Comparison of ENCODE assay signal across 18 cellular contexts in genomic region chr6:139080255-139080920, GRCh38. TPM values are rescaled to one million over a fixed set of nuclear protein-coding genes. Genes with fewer than 3 reads are reported as not detected.
DNase-seq lines count a peak whose midpoint lies in the region; ATAC-seq and TF ChIP-seq lines count a peak whose summit lies in the region.
"Had no signal": no experiment of that assay in that cellular context is flagged by ENCODE, and none has a peak within 500 bp of the region (broad histone marks: within the 10 kb centered on the region; RNA-seq: fewer than 3 reads in every experiment).

No MANE protein-coding gene starts in this region.

- H3K27ac ChIP-seq in heart right ventricle (peak overlapping the region in 7 of 10 donors; percentile 29 to 76 (median 56)), aorta (ENCODE audit: low read depth in 1 of 2, low read length in 2 of 2) (peak overlapping the region; percentile 52 to 78)

- H3K9me3 ChIP-seq in heart right ventricle, result no peaks in the 10 kb centered on the region
- no peaks in the 10 kb centered on the region for H3K9me3 ChIP-seq in aorta (ENCODE audit: control insufficient read depth, low read length)

- H3K4me3 ChIP-seq in heart right ventricle (no peak overlapping the region), aorta (ENCODE audit: low read length in 2 of 2) (no peak overlapping the region)

- intact Hi-C loops in Right ventricle myocardium inferior (cut with DNase I), result no loop called here
- intact Hi-C loops in cardiac septum (cut with DNase I), result no loop called here
- intact Hi-C loops in heart right ventricle (cut with DNase I), result no loop called here
- intact Hi-C loops in aorta (cut with DNase I), result no loop called here

- H3K4me1 ChIP-seq in heart right ventricle (peaks cover 0 to 7% (median 0%) of the 10 kb centered on the region in 9 donors), aorta (ENCODE audit: control insufficient read depth in 1 of 2, insufficient read depth in 2 of 2, low read length in 2 of 2) (peaks cover 0 to 8% of the 10 kb centered on the region in 2 donors)

- no peaks in the 10 kb centered on the region for H3K27me3 ChIP-seq in heart right ventricle
- no peaks in the 10 kb centered on the region for H3K27me3 ChIP-seq in aorta (ENCODE audit: control insufficient read depth in 1 of 2, insufficient read depth in 2 of 2, low read length in 1 of 2)

- DNase-seq in Right ventricle myocardium inferior (ENCODE audit: missing footprints) (no peak), cardiac septum (ENCODE audit: low spot score) (no peak), SW480 (ENCODE audit: low spot score) (peak; percentile 9), heart right ventricle (peak in 1 of 2 donors; percentile 28), aorta (peak in 1 of 2 donors; percentile 58), superior temporal gyrus (ENCODE audit: extremely low spot score) (no peak)
- DNase-seq: activated CD8-positive, alpha-beta memory T cell treated with anti-CD3 and anti-CD28 coated beads for 24 hours; amniotic stem cell; islet precursor cell; Kasumi-1; mesendoderm; NCI-H187 treated with DMSO at 0.1 percent for 48 hours; NCI-H748 treated with DMSO at 0.1 percent for 48 hours; retina; RPMI8226; stimulated activated CD4-positive, alpha-beta T cell treated with anti-CD3 and anti-CD28 coated beads, Interleukin-1b, Interleukin-23, amount 100 ng/mL, for 48 hours had no signal

- 47 to 49% methylated on average over 1 of the region's 1 CpG for WGBS in heart right ventricle, 2 donors
- 3 to 6% methylated on average over 1 of the region's 1 CpG for WGBS in aorta, 2 donors

- ATAC-seq in Right ventricle myocardium inferior, result peak; percentile 75
- peak; percentile 73 to 92 (median 86) for ATAC-seq in heart right ventricle
- ATAC-seq in aorta (ENCODE audit: low FRiP score), result peak; percentile 86
- no peak for ATAC-seq in GM18498 (IDR thresholded peaks at IDR 0.05; ENCODE audit: unreplicated experiment)
- ATAC-seq in HG03439 (IDR thresholded peaks at IDR 0.05; ENCODE audit: unreplicated experiment), result no peak

- no peaks in the 10 kb centered on the region for H3K36me3 ChIP-seq in heart right ventricle
- H3K36me3 ChIP-seq in aorta (ENCODE audit: control insufficient read depth in 1 of 2, insufficient read depth in 2 of 2, low read length in 1 of 2), result no peaks in the 10 kb centered on the region

- no peak for TF ChIP-seq CTCF in heart right ventricle (IDR thresholded peaks at IDR 0.05)

RNA-seq across cellular contexts. Expression of gene ABRACL, which starts 51.8 kb away (rescaled TPM):
- total RNA-seq in Right ventricle myocardium inferior, result 7.9 TPM
- 5.7 TPM for total RNA-seq in cardiac septum
- 10 to 100 TPM in 2 of 10 donors, 1 to 10 TPM in 8; 2.6 to 13.9 (median 5.2) TPM for total RNA-seq in heart right ventricle
- 10 to 100 TPM; 10.3 to 20.8 TPM for polyA plus RNA-seq in heart right ventricle
- 10 to 100 TPM; 16.4 to 18.6 TPM for total RNA-seq in aorta
- polyA plus RNA-seq in aorta, result 10 to 100 TPM; 17.9 to 88.4 TPM

RNA-seq across cellular contexts. Expression of gene HECA, which starts 54.5 kb away (rescaled TPM):
- total RNA-seq in Right ventricle myocardium inferior (54.9 TPM), cardiac septum (51.0 TPM), heart right ventricle (10 to 100 TPM; 33.5 to 70.6 (median 43.5) TPM), aorta (10 to 100 TPM; 47.4 to 53.2 TPM)
- polyA plus RNA-seq in heart right ventricle (10 to 100 TPM in 1 of 2 donors, 1 to 10 TPM in 1; 8.6 to 15.0 TPM), aorta (10 to 100 TPM; 12.4 to 28.7 TPM)

Comparison
In these comparisons a context has a peak if more than half of its experiments do, and no peak if none do; other contexts are left out.
1. ATAC-seq: peak in Right ventricle myocardium inferior (single experiment), heart right ventricle (8 of 8) and aorta (single experiment); none in GM18498 (single experiment) and HG03439 (single experiment).